Comparison of ENCODE assay signal across 8 cellular contexts in genomic region chr1:39409055-39409816, GRCh38.
DNase-seq lines count a peak whose midpoint lies in the region; ATAC-seq, FAIRE-seq and TF ChIP-seq lines count a peak whose summit lies in the region.

No MANE protein-coding gene starts in this region.

- no peak for TF ChIP-seq CTCF in NB4 (IDR thresholded peaks at IDR 0.05; ENCODE audit: low read depth, low read length)

- H3K36me3 Mint-ChIP-seq in CD8-positive, alpha-beta memory T cell, result peaks cover 0 to 33% (median 5%) of the 10 kb centered on the region in 3 donors

- peak overlapping the region in 6 of 8 donors; percentile 26 to 79 (median 36) for H3K27ac Mint-ChIP-seq in CD8-positive, alpha-beta memory T cell

- POLR2A ChIA-PET in CD8-positive, alpha-beta memory T cell (lab: Charles Lee), result no interaction called here

- DNase-seq in CD8-positive, alpha-beta memory T cell, result peak in 1 of 5 donors; percentile 25
- DNase-seq in NB4 (ENCODE audit: low read depth) (peak; percentile 74), head of caudate nucleus (peak in 36 of 42 donors; percentile 18 to 76 (median 51)), nucleus accumbens (lab: John Stamatoyannopoulos, UW) (peak in 31 of 56 donors; percentile 15 to 95 (median 52)), GM12892 (ENCODE audit: insufficient read length) (no peak), GDM1 (lab: John Stamatoyannopoulos, UW) (no peak)
- DNase-seq in activated naive CD4-positive, alpha-beta T cell treated with anti-CD3 and anti-CD28 coated beads, Interleukin-2, amount 50 U/mL, for 16 hours, result peak; percentile 23

- no peak for FAIRE-seq in GM12892 (lab: Jason Lieb, UNC)

- TF ChIP-seq POLR2A in NB4 (IDR thresholded peaks at IDR 0.05; ENCODE audit: extremely low read depth, insufficient read length) (peak; percentile 32), GM12892 (IDR thresholded peaks at IDR 0.05; ENCODE audit: low read depth, low read length) (no peak)

- H3K4me3 Mint-ChIP-seq in CD8-positive, alpha-beta memory T cell, result peak overlapping the region; percentile 68 to 90 (median 85)

- intact Hi-C loops in head of caudate nucleus (cut with DNase I), result no loop called here

- peaks cover 28% of the 10 kb centered on the region for H3K4me1 ChIP-seq in CD8-positive, alpha-beta memory T cell (ENCODE audit: insufficient read depth, low read length)

- H3K36me3 ChIP-seq in CD8-positive, alpha-beta memory T cell (ENCODE audit: insufficient read depth, low read length), result no peaks in the 10 kb centered on the region

- H3K4me1 Mint-ChIP-seq in CD8-positive, alpha-beta memory T cell, result peaks cover 60 to 76% (median 71%) of the 10 kb centered on the region in 3 donors

- H3K27ac ChIP-seq in CD8-positive, alpha-beta memory T cell (ENCODE audit: low read depth, low read length), result no peak overlapping the region

- H3K27me3 Mint-ChIP-seq in CD8-positive, alpha-beta memory T cell, result no peaks in the 10 kb centered on the region

- ATAC-seq in GM19463 (IDR thresholded peaks at IDR 0.05; ENCODE audit: unreplicated experiment), result peak; percentile 27

- H3K4me3 ChIP-seq in CD8-positive, alpha-beta memory T cell (ENCODE audit: low read length), result peak overlapping the region; percentile 37
- peak overlapping the region; percentile 75 for H3K4me3 ChIP-seq in NB4 (ENCODE audit: low read depth, low read length)

- CTCF ChIA-PET in CD8-positive, alpha-beta memory T cell (lab: Charles Lee), result interaction anchor here (1.0 to 3.2 kb wide), 7 partner anchors 9 to 226 kb away, joined by 3 to 23 read pairs (median 8); no protein-coding TSS in a partner anchor

- no peaks in the 10 kb centered on the region for H3K9me3 Mint-ChIP-seq in CD8-positive, alpha-beta memory T cell

- no peaks in the 10 kb centered on the region for H3K27me3 ChIP-seq in CD8-positive, alpha-beta memory T cell (ENCODE audit: insufficient read depth, low read length, poor library complexity, severe bottlenecking)

- no peaks in the 10 kb centered on the region for H3K9me3 ChIP-seq in CD8-positive, alpha-beta memory T cell (ENCODE audit: low read length)

Comparison
In these comparisons a context has a peak if more than half of its experiments do, and no peak if none do; other contexts are left out.
1. DNase-seq: peak in NB4 (single experiment), activated naive CD4-positive, alpha-beta T cell treated with anti-CD3 and anti-CD28 coated beads, Interleukin-2, amount 50 U/mL, for 16 hours (single experiment), head of caudate nucleus (36 of 42) and nucleus accumbens (31 of 56); none in GM12892 (single experiment) and GDM1 (single experiment).